ENCODE assay signal across 18 cellular contexts in the genomic region with DNA sequence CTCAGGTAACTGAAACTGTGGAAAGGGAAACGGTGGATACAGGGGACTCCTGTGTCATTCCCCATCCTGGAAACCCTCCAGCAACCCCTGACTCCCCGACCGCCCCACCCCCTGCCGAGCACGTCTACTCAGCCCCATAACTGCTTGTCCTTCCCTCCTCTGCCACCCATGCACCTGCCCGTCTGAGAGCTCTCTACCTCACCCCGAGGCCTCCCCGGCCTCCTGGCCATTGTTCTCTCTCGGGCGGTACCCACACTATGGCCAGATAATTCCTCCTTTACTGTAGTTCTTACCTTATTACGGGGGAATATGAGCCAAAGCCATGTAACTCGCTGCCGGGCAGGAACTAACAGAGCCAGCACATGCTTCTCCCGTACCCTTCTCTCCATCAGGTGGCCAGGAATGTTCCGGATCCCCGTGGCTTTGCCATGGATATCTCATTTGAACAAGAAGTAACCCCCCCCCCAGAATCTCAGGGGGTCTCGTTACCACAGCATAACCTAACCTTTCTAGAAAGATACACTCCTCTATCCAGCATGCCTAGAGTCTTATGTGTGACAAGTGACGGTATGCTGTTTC. TPM values are rescaled to one million over a fixed set of nuclear protein-coding genes. Genes with fewer than 3 reads are reported as not detected.
DNase-seq lines count a peak whose midpoint lies in the region; ATAC-seq and TF ChIP-seq lines count a peak whose summit lies in the region.
"Had no signal": no experiment of that assay in that cellular context is flagged by ENCODE, and none has a peak within 500 bp of the region (broad histone marks: within the 10 kb centered on the region; RNA-seq: fewer than 3 reads in every experiment).

No MANE protein-coding gene starts in this region.

- peaks cover 0 to 7% (median 2%) of the 10 kb centered on the region in 4 donors for H3K4me1 ChIP-seq in transverse colon
- H3K4me1 ChIP-seq: BE2C had no signal

- peak overlapping the region; percentile 17 to 20 for H3K27ac Mint-ChIP-seq in stimulated activated naive CD8-positive, alpha-beta T cell treated with anti-CD3 and anti-CD28 coated beads, Interleukin-15, amount 100 ng/mL, for 72 hours
- H3K27ac Mint-ChIP-seq: CD4-positive, CD25-positive, alpha-beta regulatory T cell; H9; IgD-negative memory B cell had no signal

- H3K4me3 ChIP-seq in transverse colon: no peak overlapping the region

- no peak overlapping the region for H3K27ac ChIP-seq in transverse colon

- intact Hi-C loops in transverse colon (cut with DNase I; ENCODE audit: low total_unique reads) (no loop called here), Right ventricle myocardium inferior (cut with DNase I) (no loop called here)

- TF ChIP-seq POLR2A in transverse colon (IDR thresholded peaks at IDR 0.05): no peak

- H3K9me3 ChIP-seq in transverse colon: no peaks in the 10 kb centered on the region
- H3K9me3 ChIP-seq: BE2C had no signal

- in situ Hi-C loops in transverse colon (cut with MboI; ENCODE audit: low pct_ligation_motif_present in 1 of 4, low pct_unique_long_range_greater_than_20kb in 1 of 4, low sequenced_read_pairs in 3 of 4): no loop called here

- no peak for DNase-seq in stimulated activated naive CD8-positive, alpha-beta T cell treated with anti-CD3 and anti-CD28 coated beads, Interleukin-15, amount 100 ng/mL, for 72 hours
- no peak for DNase-seq in stimulated activated naive CD8-positive, alpha-beta T cell treated with anti-CD3 and anti-CD28 coated beads, Interleukin-15, Interleukin-2, amounts not matched to agents 100 U/mL and 50 U/mL, for 24 hours
- DNase-seq in mesenteric fat pad (ENCODE audit: low spot score) (peak; percentile 53), transverse colon (peak; percentile 6), GM10266 (ENCODE audit: extremely low spot score) (no peak), Right ventricle myocardium inferior (ENCODE audit: missing footprints) (no peak)
- DNase-seq: ACHN; BE2C; C1 segment of cervical spinal cord; CD4-positive, CD25-positive, alpha-beta regulatory T cell; CD8-positive, alpha-beta memory T cell; COR-L47; DMS 273 treated with DMSO at 0.1 percent for 48 hours; DND-41; EL; H9 had no signal

- TF ChIP-seq EP300 in transverse colon (IDR thresholded peaks at IDR 0.05; ENCODE audit: low read depth): no peak

- TF ChIP-seq CTCF in transverse colon (IDR thresholded peaks at IDR 0.05) (no peak), GM10266 (IDR thresholded peaks at IDR 0.05; ENCODE audit: control insufficient read depth, insufficient read depth, low read depth, missing control alignments) (no peak)

- H3K4me3 Mint-ChIP-seq in stimulated activated naive CD8-positive, alpha-beta T cell treated with anti-CD3 and anti-CD28 coated beads, Interleukin-15, amount 100 ng/mL, for 72 hours: no peak overlapping the region
- H3K4me3 Mint-ChIP-seq: CD4-positive, CD25-positive, alpha-beta regulatory T cell; H9 had no signal

- peaks cover 57% of the 10 kb centered on the region for H3K27me3 ChIP-seq in transverse colon

- no peaks in the 10 kb centered on the region for H3K9me3 Mint-ChIP-seq in stimulated activated naive CD8-positive, alpha-beta T cell treated with anti-CD3 and anti-CD28 coated beads, Interleukin-15, amount 100 ng/mL, for 72 hours
- H3K9me3 Mint-ChIP-seq: CD4-positive, CD25-positive, alpha-beta regulatory T cell; IgD-negative memory B cell had no signal

- H3K27me3 Mint-ChIP-seq in stimulated activated naive CD8-positive, alpha-beta T cell treated with anti-CD3 and anti-CD28 coated beads, Interleukin-15, amount 100 ng/mL, for 72 hours: peaks cover 42% of the 10 kb centered on the region
- H3K27me3 Mint-ChIP-seq: IgD-negative memory B cell had no signal

- no peaks in the 10 kb centered on the region for H3K36me3 ChIP-seq in transverse colon
- H3K36me3 ChIP-seq: BE2C had no signal

- ATAC-seq in stimulated activated naive CD8-positive, alpha-beta T cell treated with anti-CD3 and anti-CD28 coated beads, Interleukin-15, amount 100 ng/mL, for 72 hours: no peak
- no peak for ATAC-seq in stimulated activated naive CD8-positive, alpha-beta T cell treated with anti-CD3 and anti-CD28 coated beads, Interleukin-15, Interleukin-2, amounts not matched to agents 100 U/mL and 50 U/mL, for 24 hours
- no peak for ATAC-seq in Right ventricle myocardium inferior

- H3K4me1 Mint-ChIP-seq in stimulated activated naive CD8-positive, alpha-beta T cell treated with anti-CD3 and anti-CD28 coated beads, Interleukin-15, amount 100 ng/mL, for 72 hours: peaks cover 57% of the 10 kb centered on the region

- WGBS in transverse colon (ENCODE audit: low coverage in 1 of 2), 2 donors: 85 to 88% methylated on average over 15 to 18 of the region's 18 CpGs

RNA-seq across cellular contexts. Expression of a gene that starts 4.8 kb away (rescaled TPM):
- total RNA-seq in mesenteric fat pad (6.3 TPM), transverse colon (10 to 100 TPM in 1 of 4 donors, 1 to 10 TPM in 2, under 1 TPM in 1; 0.40 to 18.4 (median 4.3) TPM), Right ventricle myocardium inferior (0.68 TPM)
- total RNA-seq: G401 had no signal

Comparison
In these comparisons a context has a peak if more than half of its experiments do, and no peak if none do; other contexts are left out.
1. DNase-seq: peak in mesenteric fat pad (single experiment) and transverse colon (single experiment); none in stimulated activated naive CD8-positive, alpha-beta T cell treated with anti-CD3 and anti-CD28 coated beads, Interleukin-15, amount 100 ng/mL, for 72 hours (0 of 2), stimulated activated naive CD8-positive, alpha-beta T cell treated with anti-CD3 and anti-CD28 coated beads, Interleukin-15, Interleukin-2, amounts not matched to agents 100 U/mL and 50 U/mL, for 24 hours (single experiment), GM10266 (single experiment) and Right ventricle myocardium inferior (single experiment).